In the genomic region with DNA sequence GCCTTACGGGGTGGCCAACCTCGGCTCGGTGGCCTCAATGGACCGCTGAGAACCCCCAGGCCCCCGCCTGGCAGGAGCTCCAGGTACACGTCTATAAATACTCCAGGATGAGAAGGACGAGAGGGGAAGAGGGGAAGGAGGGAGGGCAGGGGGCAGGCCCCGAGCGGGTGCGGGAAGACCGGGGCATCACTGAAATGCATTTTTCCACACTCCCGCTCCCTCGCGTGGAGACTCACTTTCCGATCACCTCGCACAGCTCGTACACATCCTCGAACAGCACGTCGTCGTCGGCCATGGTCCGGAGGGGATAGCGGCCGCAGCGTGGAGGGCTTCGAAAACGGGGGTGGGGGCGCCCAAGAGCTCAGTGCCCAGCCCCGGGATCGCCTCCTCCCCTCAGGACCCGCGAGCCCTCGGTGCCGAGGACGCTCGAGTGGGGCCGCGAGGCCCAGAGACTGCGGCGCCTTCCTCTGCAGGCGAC, we compare ENCODE assay signal across 8 cellular contexts. TPM values are rescaled to one million over a fixed set of nuclear protein-coding genes. Genes with fewer than 3 reads are reported as not detected.
DNase-seq lines count a peak whose midpoint lies in the region; ATAC-seq and TF ChIP-seq lines count a peak whose summit lies in the region.

No MANE protein-coding gene starts in this region.

- H3K4me2 ChIP-seq in MM.1S (ENCODE audit: low read depth, low read length): peak overlapping the region; percentile 68

- CTCF ChIA-PET in activated CD8-positive, alpha-beta T cell treated with anti-CD3 and anti-CD28 coated beads, Interleukin-2, amount 10 ng/mL, durations not matched to agents 7 days and 5 days (lab: Charles Lee): interaction anchor here (0.6 kb wide), 1 partner anchor 1020 kb away, joined by 3 read pairs; no protein-coding TSS in a partner anchor

- H3K27me3 ChIP-seq in MM.1S (replicated peaks; ENCODE audit: insufficient read depth, low read length) (no peaks in the 10 kb centered on the region), aorta (ENCODE audit: control insufficient read depth in 1 of 2, insufficient read depth in 2 of 2, low read length in 1 of 2) (no peaks in the 10 kb centered on the region)

- POLR2A ChIA-PET in activated CD8-positive, alpha-beta T cell treated with anti-CD3 and anti-CD28 coated beads, Interleukin-2, amount 10 ng/mL, durations not matched to agents 7 days and 5 days (lab: Charles Lee): interaction anchor here (0.6 to 1.3 kb wide), 2 partner anchors 124 to 1020 kb away, joined by 3 read pairs; no protein-coding TSS in a partner anchor

- H3K4me1 Mint-ChIP-seq in activated CD8-positive, alpha-beta T cell treated with anti-CD3 and anti-CD28 coated beads, Interleukin-2, amount 10 ng/mL, durations not matched to agents 7 days and 5 days (ENCODE audit: low read depth): peaks cover 24% of the 10 kb centered on the region
- peaks cover 15 to 21% of the 10 kb centered on the region in 2 donors for H3K4me1 Mint-ChIP-seq in natural killer cell

- H4K20me1 ChIP-seq in MM.1S (ENCODE audit: insufficient read depth, low read length): no peaks in the 10 kb centered on the region

- peaks cover 4% of the 10 kb centered on the region for H3K36me3 Mint-ChIP-seq in activated CD8-positive, alpha-beta T cell treated with anti-CD3 and anti-CD28 coated beads, Interleukin-2, amount 10 ng/mL, durations not matched to agents 7 days and 5 days (ENCODE audit: low read depth)
- no peaks in the 10 kb centered on the region for H3K36me3 Mint-ChIP-seq in natural killer cell

- H3K4me1 ChIP-seq in MM.1S (ENCODE audit: low read length): no peaks in the 10 kb centered on the region
- peaks cover under 1 to 3% of the 10 kb centered on the region in 2 donors for H3K4me1 ChIP-seq in aorta (ENCODE audit: control insufficient read depth in 1 of 2, insufficient read depth in 2 of 2, low read length in 2 of 2)

- peaks cover 47% of the 10 kb centered on the region for H3K79me2 ChIP-seq in MM.1S (ENCODE audit: low read length)

- DNase-seq in COLO668 (lab: John Stamatoyannopoulos, UW; ENCODE audit: unreplicated experiment) (peak; percentile 60), MM.1S (peak; percentile 17), fibroblast of mammary gland (ENCODE audit: low read depth) (no peak), natural killer cell (no peak), aorta (peak; percentile 49 to 82), DMS114 treated with DMSO at 0.1 percent for 48 hours (lab: John Stamatoyannopoulos, UW; ENCODE audit: unreplicated experiment) (no peak)
- peak; percentile 40 for DNase-seq in activated CD8-positive, alpha-beta T cell treated with anti-CD3 and anti-CD28 coated beads, Interleukin-2, amount 10 ng/mL, durations not matched to agents 7 days and 5 days

- peak overlapping the region; percentile 85 for H3K27ac Mint-ChIP-seq in activated CD8-positive, alpha-beta T cell treated with anti-CD3 and anti-CD28 coated beads, Interleukin-2, amount 10 ng/mL, durations not matched to agents 7 days and 5 days
- H3K27ac Mint-ChIP-seq in natural killer cell: peak overlapping the region; percentile 58 to 83

- H3K9me2 ChIP-seq in MM.1S (replicated peaks; ENCODE audit: insufficient read depth, low read length): no peaks in the 10 kb centered on the region

- H3K27me3 Mint-ChIP-seq in activated CD8-positive, alpha-beta T cell treated with anti-CD3 and anti-CD28 coated beads, Interleukin-2, amount 10 ng/mL, durations not matched to agents 7 days and 5 days (ENCODE audit: low read depth): no peaks in the 10 kb centered on the region
- peaks cover 0 to 8% of the 10 kb centered on the region in 2 donors for H3K27me3 Mint-ChIP-seq in natural killer cell (ENCODE audit: low read depth in 2 of 2)

- H3K27ac ChIP-seq in MM.1S (ENCODE audit: low read length): peak overlapping the region; percentile 38; the same call in 1 of the 2 replicates
- H3K27ac ChIP-seq in aorta (ENCODE audit: low read depth in 1 of 2, low read length in 2 of 2): peak overlapping the region in 1 of 2 donors; percentile 78

- ATAC-seq in GM21528 (IDR thresholded peaks at IDR 0.05; ENCODE audit: low FRiP score, unreplicated experiment) (peak; percentile 34), natural killer cell (peak in 2 of 3 donors; percentile 6 to 16), aorta (ENCODE audit: low FRiP score) (peak; percentile 19)
- peak; percentile 10 for ATAC-seq in activated CD8-positive, alpha-beta T cell treated with anti-CD3 and anti-CD28 coated beads, Interleukin-2, amount 10 ng/mL, durations not matched to agents 7 days and 5 days

- H3K9me3 ChIP-seq in MM.1S (replicated peaks; ENCODE audit: insufficient read depth, low read length) (no peaks in the 10 kb centered on the region), aorta (ENCODE audit: control insufficient read depth, low read length) (no peaks in the 10 kb centered on the region)

- TF ChIP-seq CTCF in MM.1S (IDR thresholded peaks at IDR 0.05; ENCODE audit: low read length): no peak
- TF ChIP-seq CTCF in fibroblast of mammary gland (conservative IDR thresholded peaks at IDR 0.05; ENCODE audit: control insufficient read depth, insufficient read depth, low read depth, low read length): no peak
- TF ChIP-seq CTCF in natural killer cell (IDR thresholded peaks at IDR 0.05): no peak

- no peaks in the 10 kb centered on the region for H3K9me3 Mint-ChIP-seq in activated CD8-positive, alpha-beta T cell treated with anti-CD3 and anti-CD28 coated beads, Interleukin-2, amount 10 ng/mL, durations not matched to agents 7 days and 5 days (ENCODE audit: insufficient read depth)
- no peaks in the 10 kb centered on the region for H3K9me3 Mint-ChIP-seq in natural killer cell

- H3K36me3 ChIP-seq in MM.1S (replicated peaks; ENCODE audit: insufficient read depth, low read length): no peaks in the 10 kb centered on the region
- H3K36me3 ChIP-seq in aorta (ENCODE audit: control insufficient read depth in 1 of 2, insufficient read depth in 2 of 2, low read length in 1 of 2): no peaks in the 10 kb centered on the region

- H3K4me3 ChIP-seq in MM.1S (ENCODE audit: low read length) (peak overlapping the region; percentile 84), fibroblast of mammary gland (ENCODE audit: control insufficient read depth, low read depth, low read length) (peak overlapping the region; percentile 57), aorta (ENCODE audit: low read length in 2 of 2) (peak overlapping the region; percentile 36 to 41)

- H3F3A ChIP-seq in MM.1S (ENCODE audit: insufficient read depth, low read length): no peaks in the 10 kb centered on the region

- 1 to 25% methylated on average over 29 to 42 of the region's 42 CpGs for WGBS in aorta, 2 donors

- H2AFZ ChIP-seq in MM.1S (ENCODE audit: low read length): peak overlapping the region; percentile 38; the same call in 1 of the 2 replicates

- H3K9ac ChIP-seq in MM.1S (ENCODE audit: low read length): peak overlapping the region; percentile 71

- intact Hi-C loops in natural killer cell (cut with micrococcal nuclease): loop anchor here (10.0 kb wide), 1 partner anchor 1022 kb away; no protein-coding TSS in a partner anchor
- intact Hi-C loops in aorta (cut with DNase I): loop anchor here in 1 of 2 donors (10.0 kb wide), 1 partner anchor 172 kb away; no protein-coding TSS in a partner anchor

- H3K4me3 Mint-ChIP-seq in activated CD8-positive, alpha-beta T cell treated with anti-CD3 and anti-CD28 coated beads, Interleukin-2, amount 10 ng/mL, durations not matched to agents 7 days and 5 days: peak overlapping the region; percentile 86
- H3K4me3 Mint-ChIP-seq in natural killer cell: peak overlapping the region; percentile 88

RNA-seq across cellular contexts. Expression of gene CASK, which starts 0.6 kb away (rescaled TPM):
- 10 to 100 TPM; 43.9 to 45.4 TPM for total RNA-seq in activated CD8-positive, alpha-beta T cell treated with anti-CD3 and anti-CD28 coated beads, Interleukin-2, amount 10 ng/mL, durations not matched to agents 7 days and 5 days
- total RNA-seq in natural killer cell: 10 to 100 TPM; 23.5 to 27.9 (median 25.6) TPM
- 10 to 100 TPM; 41.1 to 51.1 TPM for total RNA-seq in aorta
- 10 to 100 TPM; 10.6 to 10.9 TPM for polyA plus RNA-seq in aorta

Comparison
In these comparisons a context has a peak if more than half of its experiments do, and no peak if none do; other contexts are left out.
1. DNase-seq: peak in COLO668 (single experiment), MM.1S (single experiment), activated CD8-positive, alpha-beta T cell treated with anti-CD3 and anti-CD28 coated beads, Interleukin-2, amount 10 ng/mL, durations not matched to agents 7 days and 5 days (single experiment) and aorta (2 of 2); none in fibroblast of mammary gland (single experiment), natural killer cell (single experiment) and DMS114 treated with DMSO at 0.1 percent for 48 hours (single experiment).
2. Peak in every context shown above with its lines, with median percentiles within 50 percentile points of each other: ATAC-seq and H3K4me3 ChIP-seq.